Comparison of ENCODE assay signal across 25 cellular contexts in the genomic region with DNA sequence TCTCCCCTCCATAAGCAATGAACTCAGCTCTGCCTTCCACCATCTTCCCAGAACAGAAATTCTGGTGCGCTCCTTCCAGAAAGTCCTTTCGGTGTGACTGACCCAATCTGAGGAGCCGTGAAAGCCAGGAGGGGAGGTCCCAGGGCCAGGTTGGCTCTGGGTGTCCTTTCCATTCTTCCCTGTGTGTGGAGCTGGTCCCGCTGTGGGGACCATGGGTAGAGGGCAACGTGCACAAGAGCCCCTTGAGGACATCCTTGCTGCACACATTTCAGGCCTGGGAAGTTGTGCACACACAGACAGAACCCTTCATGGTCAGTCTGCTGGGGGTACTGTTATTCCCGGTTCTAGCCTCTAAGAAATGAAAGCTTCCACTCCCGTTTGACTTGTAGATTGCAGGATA.
"Had no signal": no experiment of that assay in that cellular context is flagged by ENCODE, and none has a peak within 500 bp of the region (broad histone marks: within the 10 kb centered on the region; RNA-seq: fewer than 3 reads in every experiment).

No MANE protein-coding gene starts in this region.

- DNase-seq: activated CD4-positive, alpha-beta memory T cell treated with anti-CD3 and anti-CD28 coated beads, Interleukin-2, amount 10 ng/mL, durations not matched to agents 7 days and 5 days; activated CD4-positive, alpha-beta T cell treated with anti-CD3 and anti-CD28 coated beads for 1 hour; activated CD4-positive, alpha-beta T cell treated with anti-CD3 and anti-CD28 coated beads, Interleukin-2, amount 10 ng/mL, durations not matched to agents 7 days and 5 days; activated CD8-positive, alpha-beta memory T cell treated with anti-CD3 and anti-CD28 coated beads, Interleukin-2, amount 50 U/mL, for 48 hours; activated naive CD4-positive, alpha-beta T cell; activated T-cell treated with anti-CD3 and anti-CD28 coated beads, Interleukin-2, amount 50 U/mL, for 4 hours; amniotic stem cell; central memory CD4-positive, alpha-beta T cell; foreskin keratinocyte; heart right ventricle; kidney glomerular epithelial cell; ovary; psoas muscle; stimulated activated CD4-positive, alpha-beta T cell treated with anti-CD3 and anti-CD28 coated beads, Interleukin-15, amount 100 ng/mL, for 24 hours; stimulated activated CD4-positive, alpha-beta T cell treated with anti-CD3 and anti-CD28 coated beads, Interleukin-2, amount 100 ng/mL, for 24 hours; stimulated activated naive B cell treated with anti-CD40 and anti-IgM and Interleukin-4, amounts not matched to agents 10 μg/mL and 1 μg/mL and 100 μg/mL, for 72 hours; stomach; T1000; thyroid gland had no signal

- H3K9me3 ChIP-seq: heart right ventricle, neutrophil, ovary, psoas muscle, stomach, thyroid gland had no signal

- H3K27ac Mint-ChIP-seq: activated CD4-positive, alpha-beta memory T cell treated with anti-CD3 and anti-CD28 coated beads, Interleukin-2, amount 10 ng/mL, durations not matched to agents 7 days and 5 days; activated CD4-positive, alpha-beta T cell treated with anti-CD3 and anti-CD28 coated beads, Interleukin-2, amount 10 ng/mL, durations not matched to agents 7 days and 5 days; stimulated activated naive B cell treated with anti-CD40 and anti-IgM and Interleukin-4, amounts not matched to agents 10 μg/mL and 1 μg/mL and 100 μg/mL, for 72 hours; T-helper 1 cell treated with Interleukin-12 subunit alpha and Interleukin-12 subunit beta and Interleukin-4 antibody, amounts not matched to agents 30 μg/mL and 1 μg/mL, for 36 hours had no signal

- H3K9me3 Mint-ChIP-seq: activated CD4-positive, alpha-beta memory T cell treated with anti-CD3 and anti-CD28 coated beads, Interleukin-2, amount 10 ng/mL, durations not matched to agents 7 days and 5 days; activated CD4-positive, alpha-beta T cell treated with anti-CD3 and anti-CD28 coated beads, Interleukin-2, amount 10 ng/mL, durations not matched to agents 7 days and 5 days; activated T-cell treated with anti-CD3 and anti-CD28 coated beads, Interleukin-2, amount 50 U/mL, for 4 hours; nephron; stimulated activated naive B cell treated with anti-CD40 and anti-IgM and Interleukin-4, amounts not matched to agents 10 μg/mL and 1 μg/mL and 100 μg/mL, for 72 hours; T-helper 1 cell treated with Interleukin-12 subunit alpha and Interleukin-12 subunit beta and Interleukin-4 antibody, amounts not matched to agents 30 μg/mL and 1 μg/mL, for 36 hours had no signal

- H3K36me3 ChIP-seq: ovary, thyroid gland had no signal

- H3K4me3 ChIP-seq: heart right ventricle, lung, ovary, psoas muscle, stomach, thyroid gland had no signal

- H3K27me3 ChIP-seq: foreskin keratinocyte, heart right ventricle, neutrophil, ovary, stomach, thyroid gland had no signal

- H3K27me3 Mint-ChIP-seq: activated CD4-positive, alpha-beta memory T cell treated with anti-CD3 and anti-CD28 coated beads, Interleukin-2, amount 10 ng/mL, durations not matched to agents 7 days and 5 days; activated CD4-positive, alpha-beta T cell treated with anti-CD3 and anti-CD28 coated beads, Interleukin-2, amount 10 ng/mL, durations not matched to agents 7 days and 5 days; stimulated activated naive B cell treated with anti-CD40 and anti-IgM and Interleukin-4, amounts not matched to agents 10 μg/mL and 1 μg/mL and 100 μg/mL, for 72 hours had no signal

- ATAC-seq: activated T-cell treated with anti-CD3 and anti-CD28 coated beads, Interleukin-2, amount 50 U/mL, for 4 hours; esophagus mucosa; foreskin keratinocyte; heart right ventricle; left lobe of liver; psoas muscle; stimulated activated naive B cell treated with anti-CD40 and anti-IgM and Interleukin-4, amounts not matched to agents 10 μg/mL and 1 μg/mL and 100 μg/mL, for 72 hours had no signal

- H3K27ac ChIP-seq: foreskin keratinocyte, neutrophil, ovary, psoas muscle, stomach, thyroid gland had no signal

- H3K4me3 Mint-ChIP-seq: activated CD4-positive, alpha-beta memory T cell treated with anti-CD3 and anti-CD28 coated beads, Interleukin-2, amount 10 ng/mL, durations not matched to agents 7 days and 5 days; activated CD4-positive, alpha-beta T cell treated with anti-CD3 and anti-CD28 coated beads, Interleukin-2, amount 10 ng/mL, durations not matched to agents 7 days and 5 days; activated T-cell treated with anti-CD3 and anti-CD28 coated beads, Interleukin-2, amount 50 U/mL, for 4 hours; nephron; stimulated activated naive B cell treated with anti-CD40 and anti-IgM and Interleukin-4, amounts not matched to agents 10 μg/mL and 1 μg/mL and 100 μg/mL, for 72 hours; T-helper 1 cell treated with Interleukin-12 subunit alpha and Interleukin-12 subunit beta and Interleukin-4 antibody, amounts not matched to agents 30 μg/mL and 1 μg/mL, for 36 hours had no signal
